Comparison of ENCODE assay signal across 8 cellular contexts in genomic region chr2:241508510-241509407, GRCh38. TPM values are rescaled to one million over a fixed set of nuclear protein-coding genes. Genes with fewer than 3 reads are reported as not detected.
DNase-seq lines count a peak whose midpoint lies in the region; ATAC-seq and TF ChIP-seq lines count a peak whose summit lies in the region.

Gene STK25, minus strand, starts transcription at chr2:241508584. Its CDS starts 549 bp downstream, at chr2:241508035.

- no peaks in the 10 kb centered on the region for H3K9me3 ChIP-seq in thymus (ENCODE audit: control insufficient read depth)

- H3K27me3 Mint-ChIP-seq in activated naive CD8-positive, alpha-beta T cell = no peaks in the 10 kb centered on the region
- H3K27me3 Mint-ChIP-seq in glutamatergic neuron (ENCODE audit: unreplicated experiment) (peaks cover 8% of the 10 kb centered on the region), osteocyte (ENCODE audit: unreplicated experiment) (no peaks in the 10 kb centered on the region)

- H3K4me3 ChIP-seq in thymus (ENCODE audit: low read length) = peak within 1 kb of the TSS; percentile 90

- H3K36me3 Mint-ChIP-seq in activated naive CD8-positive, alpha-beta T cell = no peaks in the 10 kb centered on the region
- H3K36me3 Mint-ChIP-seq in glutamatergic neuron (ENCODE audit: unreplicated experiment) = no peaks in the 10 kb centered on the region
- peaks cover 6% of the 10 kb centered on the region for H3K36me3 Mint-ChIP-seq in osteocyte (ENCODE audit: unreplicated experiment)

- peak; percentile 93 for ATAC-seq in HG02623 (IDR thresholded peaks at IDR 0.05; ENCODE audit: unreplicated experiment)

- H3K4me1 Mint-ChIP-seq in activated naive CD8-positive, alpha-beta T cell (ENCODE audit: low read depth) = peaks cover 18% of the 10 kb centered on the region
- H3K4me1 Mint-ChIP-seq in glutamatergic neuron (ENCODE audit: low read depth, unreplicated experiment) (peaks cover 18% of the 10 kb centered on the region), osteocyte (ENCODE audit: unreplicated experiment) (peaks cover 37% of the 10 kb centered on the region)

- H3K4me1 ChIP-seq in thymus (ENCODE audit: control insufficient read depth, insufficient read depth, low read length) = peaks cover 9% of the 10 kb centered on the region

- peak within 1 kb of the TSS; percentile 67 for H3K27ac Mint-ChIP-seq in activated naive CD8-positive, alpha-beta T cell
- H3K27ac Mint-ChIP-seq in glutamatergic neuron (ENCODE audit: unreplicated experiment) (peak within 1 kb of the TSS; percentile 85), osteocyte (ENCODE audit: unreplicated experiment) (peak within 1 kb of the TSS; percentile 72)

- peak; percentile 99 for DNase-seq in GM10266 (ENCODE audit: extremely low spot score)
- peak; percentile 93 for DNase-seq in NCI-H1105 (lab: John Stamatoyannopoulos, UW)
- DNase-seq in SKM-1 treated with dmso at 0.1 percent for 144 hours (lab: John Stamatoyannopoulos, UW; ENCODE audit: unreplicated experiment) = peak; percentile 94
- peak; percentile 99 for DNase-seq in glutamatergic neuron
- peak; percentile 100 for DNase-seq in osteocyte (ENCODE audit: extremely low spot score, unreplicated experiment)

- H3K27ac ChIP-seq in thymus (ENCODE audit: low read depth) = peak within 1 kb of the TSS; percentile 75

- peaks cover 4% of the 10 kb centered on the region for H3K27me3 ChIP-seq in thymus (ENCODE audit: control insufficient read depth, insufficient read depth)

- 4% methylated on average over 102 of the region's 102 CpGs for WGBS in thymus

- TF ChIP-seq CTCF in GM10266 (IDR thresholded peaks at IDR 0.05; ENCODE audit: control insufficient read depth, insufficient read depth, low read depth, missing control alignments) (no peak), glutamatergic neuron (IDR thresholded peaks at IDR 0.05; ENCODE audit: partially characterized antibody, unreplicated experiment) (no peak), osteocyte (IDR thresholded peaks at IDR 0.05) (no peak)

- H3K36me3 ChIP-seq in thymus (ENCODE audit: control insufficient read depth, insufficient read depth) = peaks cover 8% of the 10 kb centered on the region

- H3K9me3 Mint-ChIP-seq in activated naive CD8-positive, alpha-beta T cell (ENCODE audit: low read depth) = no peaks in the 10 kb centered on the region
- H3K9me3 Mint-ChIP-seq in glutamatergic neuron (ENCODE audit: unreplicated experiment) = peaks cover 17% of the 10 kb centered on the region
- no peaks in the 10 kb centered on the region for H3K9me3 Mint-ChIP-seq in osteocyte (ENCODE audit: unreplicated experiment)

- peak within 1 kb of the TSS; percentile 87 for H3K4me3 Mint-ChIP-seq in activated naive CD8-positive, alpha-beta T cell
- H3K4me3 Mint-ChIP-seq in glutamatergic neuron (ENCODE audit: unreplicated experiment) = peak within 1 kb of the TSS; percentile 95
- H3K4me3 Mint-ChIP-seq in osteocyte (ENCODE audit: unreplicated experiment) = peak within 1 kb of the TSS; percentile 86

RNA-seq across cellular contexts. Expression of gene STK25, which starts in this region (rescaled TPM):
- 347 TPM for total RNA-seq in glutamatergic neuron (ENCODE audit: unreplicated experiment)
- 197 and 206 TPM in 2 replicates for total RNA-seq in osteocyte
- 198 TPM for polyA plus RNA-seq in thymus

Comparison
In these comparisons a context has a peak if more than half of its experiments do, and no peak if none do; other contexts are left out.
1. Peak in every context shown above with its lines: DNase-seq, ATAC-seq, H3K4me3 ChIP-seq and H3K27ac ChIP-seq.